In genomic region chrX:68631331-68631730, GRCh38 we compare ENCODE assay signal across 36 cellular contexts. TPM values are rescaled to one million over a fixed set of nuclear protein-coding genes. Genes with fewer than 3 reads are reported as not detected.
"Had no signal": no experiment of that assay in that cellular context is flagged by ENCODE, and none has a peak within 500 bp of the region (broad histone marks: within the 10 kb centered on the region; RNA-seq: fewer than 3 reads in every experiment).

No MANE protein-coding gene starts in this region.

- H3K36me3 ChIP-seq: adrenal gland, ascending aorta, cardiac muscle cell had no signal

- H3K36me3 Mint-ChIP-seq: activated CD4-positive, alpha-beta memory T cell treated with anti-CD3 and anti-CD28 coated beads for 36 hours; activated naive CD4-positive, alpha-beta T cell treated with anti-CD3 and anti-CD28 coated beads, Interleukin-2, amount 50 U/mL, for 72 hours; brain had no signal

- DNase-seq: activated B cell treated with CpG ODN at 0.5 μM for 24 hours; activated CD4-positive, alpha-beta memory T cell treated with anti-CD3 and anti-CD28 coated beads for 36 hours; activated CD4-positive, alpha-beta T cell treated with anti-CD3 and anti-CD28 coated beads for 4 hours; activated CD4-positive, alpha-beta T cell treated with anti-CD3 and anti-CD28 coated beads, Interleukin-2, amount 10 ng/mL, durations not matched to agents 24 days and 14 days; activated CD4-positive, alpha-beta T cell treated with anti-CD3 and anti-CD28 coated beads, Interleukin-2, amount 50 U/mL, for 1 hour; activated CD4-positive, alpha-beta T cell treated with anti-CD3 and anti-CD28 coated beads, Interleukin-2, amount 50 U/mL, for 4 hours; activated CD4-positive, CD25-positive, alpha-beta regulatory T cell treated with anti-CD3 and anti-CD28 coated beads, Interleukin-2, amount 50 U/mL, for 72 hours; activated CD8-positive, alpha-beta memory T cell treated with anti-CD3 and anti-CD28 coated beads, Interleukin-2, amount 50 U/mL, for 4 hours; activated CD8-positive, alpha-beta T cell treated with anti-CD3 and anti-CD28 coated beads for 36 hours; activated effector memory CD4-positive, alpha-beta T cell treated with anti-CD3 and anti-CD28 coated beads, Interleukin-2, amount 50 U/mL, for 16 hours; activated gamma-delta T cell treated with Interleukin-2 at 50 U/mL for 16 hours; activated naive CD4-positive, alpha-beta T cell; activated naive CD4-positive, alpha-beta T cell treated with anti-CD3 and anti-CD28 coated beads for 36 hours; activated naive CD4-positive, alpha-beta T cell treated with anti-CD3 and anti-CD28 coated beads, Interleukin-2, amount 50 U/mL, for 16 hours; activated naive CD8-positive, alpha-beta T cell treated with anti-CD3 and anti-CD28 coated beads for 36 hours; activated T-cell treated with anti-CD3 and anti-CD28 coated beads for 4 hours; activated T-cell treated with anti-CD3 and anti-CD28 coated beads, Interleukin-2, amount 50 U/mL, for 1 hour; activated T-cell treated with anti-CD3 and anti-CD28 coated beads, Interleukin-2, amount 50 U/mL, for 4 hours; activated T-cell treated with anti-CD3 and anti-CD28 coated beads, Interleukin-2, amount 50 U/mL, for 72 hours; amygdala; anterior cingulate cortex; caudate nucleus; T-helper 1 cell; T-helper 2 cell; T-helper 9 cell had no signal

- H3K27ac ChIP-seq: adrenal gland, ascending aorta, cardiac muscle cell, VCaP had no signal

- H3K4me1 ChIP-seq: adrenal gland, ascending aorta had no signal

- H3K9me3 ChIP-seq: adrenal gland, ascending aorta had no signal

- H3K4me1 Mint-ChIP-seq: activated B cell treated with CpG ODN at 0.5 μM for 24 hours; activated CD4-positive, alpha-beta T cell treated with anti-CD3 and anti-CD28 coated beads, Interleukin-2, amount 10 ng/mL, durations not matched to agents 24 days and 14 days; activated naive CD8-positive, alpha-beta T cell treated with anti-CD3 and anti-CD28 coated beads for 36 hours; activated T-helper 17 cell treated with anti-CD3 and anti-CD28 coated beads, Interleukin-2, amount 50 U/mL, for 72 hours; brain had no signal

- H3K27me3 ChIP-seq: ascending aorta, cardiac muscle cell had no signal

- H3K27me3 Mint-ChIP-seq: activated CD4-positive, alpha-beta T cell treated with anti-CD3 and anti-CD28 coated beads, Interleukin-2, amount 10 ng/mL, durations not matched to agents 24 days and 14 days; activated naive CD8-positive, alpha-beta T cell treated with anti-CD3 and anti-CD28 coated beads for 36 hours had no signal

- H3K4me3 ChIP-seq: adrenal gland, ascending aorta, cardiac muscle cell had no signal

- ATAC-seq: activated CD8-positive, alpha-beta T cell treated with anti-CD3 and anti-CD28 coated beads for 36 hours; activated naive CD4-positive, alpha-beta T cell treated with anti-CD3 and anti-CD28 coated beads, Interleukin-2, amount 50 U/mL, for 72 hours; activated T-cell treated with anti-CD3 and anti-CD28 coated beads, Interleukin-2, amount 50 U/mL, for 4 hours; activated T-cell treated with anti-CD3 and anti-CD28 coated beads, Interleukin-2, amount 50 U/mL, for 72 hours; activated T-helper 17 cell treated with anti-CD3 and anti-CD28 coated beads, Interleukin-2, amount 50 U/mL, for 72 hours had no signal

- H3K27ac Mint-ChIP-seq: activated B cell treated with CpG ODN at 0.5 μM for 24 hours; activated CD4-positive, alpha-beta memory T cell treated with anti-CD3 and anti-CD28 coated beads for 36 hours; activated CD4-positive, alpha-beta T cell treated with anti-CD3 and anti-CD28 coated beads, Interleukin-2, amount 10 ng/mL, durations not matched to agents 24 days and 14 days; activated CD8-positive, alpha-beta T cell treated with anti-CD3 and anti-CD28 coated beads for 36 hours; activated naive CD4-positive, alpha-beta T cell treated with anti-CD3 and anti-CD28 coated beads for 36 hours; activated naive CD4-positive, alpha-beta T cell treated with anti-CD3 and anti-CD28 coated beads, Interleukin-2, amount 50 U/mL, for 72 hours; activated naive CD8-positive, alpha-beta T cell treated with anti-CD3 and anti-CD28 coated beads for 36 hours; activated T-cell treated with anti-CD3 and anti-CD28 coated beads, Interleukin-2, amount 50 U/mL, for 72 hours; activated T-helper 17 cell treated with anti-CD3 and anti-CD28 coated beads, Interleukin-2, amount 50 U/mL, for 72 hours; brain; T-helper 1 cell treated with Interleukin-12 subunit alpha and Interleukin-12 subunit beta and Interleukin-4 antibody, amounts not matched to agents 30 μg/mL and 1 μg/mL, for 36 hours; T-helper 2 cell treated with Interferon-gamma antibody and Interleukin-4, amounts not matched to agents 5 μg/mL and 100 μg/mL, for 36 hours had no signal

- H3K9me3 Mint-ChIP-seq: activated B cell treated with CpG ODN at 0.5 μM for 24 hours; activated CD4-positive, alpha-beta memory T cell treated with anti-CD3 and anti-CD28 coated beads for 36 hours; activated CD4-positive, alpha-beta T cell treated with anti-CD3 and anti-CD28 coated beads, Interleukin-2, amount 10 ng/mL, durations not matched to agents 24 days and 14 days; activated CD8-positive, alpha-beta T cell treated with anti-CD3 and anti-CD28 coated beads for 36 hours; activated naive CD4-positive, alpha-beta T cell treated with anti-CD3 and anti-CD28 coated beads for 36 hours; activated naive CD4-positive, alpha-beta T cell treated with anti-CD3 and anti-CD28 coated beads, Interleukin-2, amount 50 U/mL, for 72 hours; activated naive CD8-positive, alpha-beta T cell treated with anti-CD3 and anti-CD28 coated beads for 36 hours; activated T-cell treated with anti-CD3 and anti-CD28 coated beads, Interleukin-2, amount 50 U/mL, for 4 hours; activated T-cell treated with anti-CD3 and anti-CD28 coated beads, Interleukin-2, amount 50 U/mL, for 72 hours; activated T-helper 1 cell treated with anti-CD3 and anti-CD28 coated beads, Interleukin-12 subunit alpha, Interleukin-12 subunit beta, Interleukin-2, Interleukin-4 antibody, amounts not matched to agents 30 ng/mL and 10 ng/mL and 1 ng/mL, durations not matched to agents 14 hours and 24 hours and 36 hours; activated T-helper 17 cell treated with anti-CD3 and anti-CD28 coated beads, Interleukin-2, amount 50 U/mL, for 72 hours; T-helper 1 cell treated with Interleukin-12 subunit alpha and Interleukin-12 subunit beta and Interleukin-4 antibody, amounts not matched to agents 30 μg/mL and 1 μg/mL, for 36 hours; T-helper 2 cell treated with Interferon-gamma antibody and Interleukin-4, amounts not matched to agents 5 μg/mL and 100 μg/mL, for 36 hours had no signal

- H3K4me3 Mint-ChIP-seq: activated B cell treated with CpG ODN at 0.5 μM for 24 hours; activated CD4-positive, alpha-beta memory T cell treated with anti-CD3 and anti-CD28 coated beads for 36 hours; activated CD4-positive, alpha-beta T cell treated with anti-CD3 and anti-CD28 coated beads, Interleukin-2, amount 10 ng/mL, durations not matched to agents 24 days and 14 days; activated CD8-positive, alpha-beta T cell treated with anti-CD3 and anti-CD28 coated beads for 36 hours; activated naive CD4-positive, alpha-beta T cell treated with anti-CD3 and anti-CD28 coated beads for 36 hours; activated naive CD8-positive, alpha-beta T cell treated with anti-CD3 and anti-CD28 coated beads for 36 hours; activated T-cell treated with anti-CD3 and anti-CD28 coated beads, Interleukin-2, amount 50 U/mL, for 4 hours; activated T-cell treated with anti-CD3 and anti-CD28 coated beads, Interleukin-2, amount 50 U/mL, for 72 hours; activated T-helper 1 cell treated with anti-CD3 and anti-CD28 coated beads, Interleukin-12 subunit alpha, Interleukin-12 subunit beta, Interleukin-2, Interleukin-4 antibody, amounts not matched to agents 30 ng/mL and 10 ng/mL and 1 ng/mL, durations not matched to agents 14 hours and 24 hours and 36 hours; activated T-helper 17 cell treated with anti-CD3 and anti-CD28 coated beads, Interleukin-2, amount 50 U/mL, for 72 hours; brain; T-helper 1 cell treated with Interleukin-12 subunit alpha and Interleukin-12 subunit beta and Interleukin-4 antibody, amounts not matched to agents 30 μg/mL and 1 μg/mL, for 36 hours; T-helper 2 cell treated with Interferon-gamma antibody and Interleukin-4, amounts not matched to agents 5 μg/mL and 100 μg/mL, for 36 hours had no signal

RNA-seq across cellular contexts. Expression of gene STARD8, which starts 16.1 kb away (rescaled TPM):
- total RNA-seq: bronchial epithelial cell had no signal
